ENCODE assay signal across 8 cellular contexts in the genomic region with DNA sequence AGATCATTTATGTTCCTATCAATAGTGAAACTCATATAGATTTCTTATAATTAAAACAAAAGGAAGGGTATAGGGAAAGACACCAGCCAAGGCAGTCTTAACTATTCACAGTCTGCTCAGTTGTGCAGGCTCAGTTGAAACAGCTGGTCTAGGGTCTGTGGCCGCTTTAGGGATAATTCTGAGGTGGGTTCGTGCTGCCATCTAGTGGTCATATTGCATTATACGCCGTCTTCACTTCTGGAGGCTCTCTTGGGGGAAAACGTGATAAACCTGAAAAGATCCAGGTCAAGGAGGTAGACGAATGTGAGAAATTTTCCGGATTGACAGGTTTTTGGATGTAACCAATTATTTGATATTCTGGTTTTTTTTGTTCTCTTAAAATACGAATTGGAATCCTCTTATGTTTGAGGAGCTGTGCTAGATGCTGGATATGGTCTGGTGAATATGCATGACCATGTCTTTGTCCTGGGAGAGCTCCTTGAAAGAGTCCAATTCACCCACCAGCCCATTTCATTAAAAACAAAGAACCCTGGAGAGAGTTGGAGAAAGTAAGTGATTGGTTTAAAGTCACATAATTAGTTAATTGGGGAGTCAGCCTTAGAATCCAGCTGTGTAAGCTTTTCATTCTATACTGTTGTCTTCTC.
DNase-seq lines count a peak whose midpoint lies in the region; ATAC-seq and TF ChIP-seq lines count a peak whose summit lies in the region.

No MANE protein-coding gene starts in this region.

- TF ChIP-seq CTCF in C4-2B (conservative IDR thresholded peaks at IDR 0.05) = peak; percentile 82
- TF ChIP-seq CTCF in lung (IDR thresholded peaks at IDR 0.05; ENCODE audit: control extremely low read depth, extremely low read depth) = peak; percentile 49

- no peaks in the 10 kb centered on the region for H3K36me3 ChIP-seq in lung (ENCODE audit: control insufficient read depth in 2 of 2, insufficient read depth in 2 of 2, low read length in 2 of 2)

- H3K27ac ChIP-seq in C4-2B = no peak overlapping the region
- H3K27ac ChIP-seq in lung (ENCODE audit: low read depth in 1 of 2, low read length in 1 of 2) = no peak overlapping the region

- 0 to 2% methylated on average over 8 of the region's 8 CpGs for WGBS in lung, 2 donors

- no peak overlapping the region for H3K4me3 ChIP-seq in lung

- H3K27me3 ChIP-seq in lung (ENCODE audit: control insufficient read depth, insufficient read depth) = peaks cover 5% of the 10 kb centered on the region

- peak; percentile 25 for DNase-seq in NCI-H446 treated with DMSO at 0.1 percent for 48 hours (lab: John Stamatoyannopoulos, UW)
- DNase-seq in activated CD4-positive, alpha-beta T cell treated with anti-CD3 and anti-CD28 coated beads, Interleukin-2, amount 50 U/mL, for 1 hour = peak; percentile 52
- DNase-seq in ecto neural progenitor cell (ENCODE audit: low spot score) = peak; percentile 79
- DNase-seq in lung (ENCODE audit: low spot score) = peak; percentile 52
- peak; percentile 19 to 33 for DNase-seq in stimulated activated CD8-positive, alpha-beta memory T cell treated with anti-CD3 and anti-CD28 coated beads, Interleukin-4, amount 100 ng/mL, for 1 hour (ENCODE audit: low read depth in 2 of 2, low spot score in 1 of 2)

- ATAC-seq in GM19043 (IDR thresholded peaks at IDR 0.05; ENCODE audit: low read depth, unreplicated experiment) (peak; percentile 92), HG03175 (IDR thresholded peaks at IDR 0.05; ENCODE audit: unreplicated experiment) (peak; percentile 97), lung (ENCODE audit: insufficient read depth, low FRiP score) (peak; percentile 79)

- H3K4me1 ChIP-seq in lung (ENCODE audit: control insufficient read depth in 2 of 2, insufficient read depth in 2 of 2, low read length in 2 of 2) = no peaks in the 10 kb centered on the region

- peaks cover 0 to 3% of the 10 kb centered on the region in 2 donors for H3K9me3 ChIP-seq in lung (ENCODE audit: control insufficient read depth in 2 of 2, insufficient read depth in 1 of 2, low read length in 1 of 2)

Comparison
In these comparisons a context has a peak if more than half of its experiments do, and no peak if none do; other contexts are left out.
1. DNase-seq: peak in every context shown above with its lines; median percentile 79 in ecto neural progenitor cell; 52 in activated CD4-positive, alpha-beta T cell treated with anti-CD3 and anti-CD28 coated beads, Interleukin-2, amount 50 U/mL, for 1 hour; 52 in lung; 26 in stimulated activated CD8-positive, alpha-beta memory T cell treated with anti-CD3 and anti-CD28 coated beads, Interleukin-4, amount 100 ng/mL, for 1 hour; 25 in NCI-H446 treated with DMSO at 0.1 percent for 48 hours.